ENCODE assay signal across 8 cellular contexts in the genomic region with DNA sequence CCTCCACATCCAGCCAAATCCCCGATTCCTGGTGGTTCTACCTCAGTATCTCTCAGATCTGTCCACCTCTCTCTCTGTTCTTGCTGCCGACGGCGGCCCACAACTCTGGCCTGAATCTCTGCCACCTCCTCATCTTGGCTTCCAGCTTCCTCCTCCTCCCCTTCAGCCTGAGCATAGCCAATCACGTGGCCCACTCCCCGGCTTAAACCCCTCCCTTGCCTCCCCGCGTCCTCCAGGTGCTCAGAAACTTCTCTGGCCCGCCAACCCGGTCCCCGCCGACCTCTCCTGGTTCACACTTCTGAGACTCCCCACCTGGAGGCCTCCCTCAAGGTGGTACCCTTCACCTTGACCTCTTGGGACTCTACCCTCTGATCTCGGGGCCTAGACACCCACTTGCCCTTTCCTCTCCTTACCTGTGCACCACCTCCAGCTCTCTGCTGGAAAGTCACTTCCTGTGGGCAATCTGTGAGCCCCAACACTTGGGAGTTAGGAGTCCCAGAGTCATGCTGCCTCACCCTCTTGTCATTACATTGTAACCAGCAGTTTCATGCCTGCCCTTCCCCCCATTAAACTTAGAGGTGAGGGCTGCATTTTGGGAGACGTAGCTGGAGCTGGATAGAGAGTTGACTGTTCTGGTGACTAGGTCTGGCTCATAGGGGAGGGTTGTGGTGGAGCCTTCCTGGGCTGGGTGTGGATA. TPM values are rescaled to one million over a fixed set of nuclear protein-coding genes. Genes with fewer than 3 reads are reported as not detected.
DNase-seq lines count a peak whose midpoint lies in the region; ATAC-seq, FAIRE-seq and TF ChIP-seq lines count a peak whose summit lies in the region.

No MANE protein-coding gene starts in this region.

- intact Hi-C loops in activated CD8-positive, alpha-beta T cell treated with anti-CD3 and anti-CD28 coated beads for 36 hours (cut with micrococcal nuclease): no loop called here

- no peak overlapping the region for H2BK15ac ChIP-seq in H1 (ENCODE audit: low read length)

- peak overlapping the region; percentile 85 for H3K56ac ChIP-seq in H1 (replicated peaks; ENCODE audit: insufficient read length, low read depth, low read length)

- H3K79me2 ChIP-seq in H1 (ENCODE audit: control insufficient read depth in 1 of 2, insufficient read depth in 2 of 2, low read length in 2 of 2): peaks cover 25 to 49% of the 10 kb centered on the region in 2 experiments

- CTCF ChIA-PET in activated CD8-positive, alpha-beta T cell treated with anti-CD3 and anti-CD28 coated beads for 36 hours (lab: Charles Lee): interaction anchor here (0.8 to 1.0 kb wide), 3 partner anchors 7 to 18 kb away, joined by 3 to 4 read pairs (median 3); partner anchors contain the start of gene PKN3
- CTCF ChIA-PET in H1 (lab: Charles Lee; ENCODE audit: partially characterized antibody): interaction anchor here (0.8 to 2.9 kb wide), 7 partner anchors 16 to 51 kb away, joined by 3 to 16 read pairs (median 5); partner anchors contain the start of gene PKN3

- peaks cover 8% of the 10 kb centered on the region; the same call in 1 of the 2 replicates for H3K79me1 ChIP-seq in H1 (ENCODE audit: low read depth, low read length)

- H4K8ac ChIP-seq in H1 (ENCODE audit: extremely low read depth, insufficient read depth, low read length): peak overlapping the region; percentile 63; the same call in 1 of the 2 replicates

- DNase-seq in EL (peak; percentile 90), HFFc6 (peak; percentile 79), NCI-H526 treated with DMSO at 0.1 percent for 48 hours (lab: John Stamatoyannopoulos, UW) (peak; percentile 61), H1 (ENCODE audit: low read depth in 1 of 2, low spot score in 2 of 2) (peak in 1 of 2 experiments; percentile 78)
- DNase-seq in activated CD8-positive, alpha-beta T cell treated with anti-CD3 and anti-CD28 coated beads for 36 hours: peak; percentile 90
- DNase-seq in stimulated activated CD8-positive, alpha-beta memory T cell treated with anti-CD3 and anti-CD28 coated beads, Interleukin-4, amount 100 ng/mL, for 24 hours (ENCODE audit: low read depth): peak; percentile 68

- peaks cover 44% of the 10 kb centered on the region for H3K4me1 Mint-ChIP-seq in HFFc6 (ENCODE audit: low read depth)
- H3K4me1 Mint-ChIP-seq in activated CD8-positive, alpha-beta T cell treated with anti-CD3 and anti-CD28 coated beads for 36 hours (ENCODE audit: low read depth): peaks cover 48% of the 10 kb centered on the region

- H2AFZ ChIP-seq in H1 (ENCODE audit: low read length): no peak overlapping the region

- peak in 1 of 2 experiments; percentile 11 for TF ChIP-seq POLR2A in H1 (IDR thresholded peaks at IDR 0.05; ENCODE audit: control extremely low read depth in 1 of 2, low read depth in 2 of 2, low read length in 2 of 2)

- H3K27ac ChIP-seq in H1 (ENCODE audit: low read depth, low read length) (peak overlapping the region; percentile 93), mesodermal cell (ENCODE audit: low read depth, low read length, severe bottlenecking) (peak overlapping the region; percentile 76)

- H3K23ac ChIP-seq in H1 (ENCODE audit: insufficient read length): no peak overlapping the region

- H3K27me3 ChIP-seq in H1 (replicated peaks in 1 of 4; ENCODE audit: control insufficient read depth in 3 of 4, extremely low read depth in 1 of 4, insufficient read depth in 3 of 4, low read length in 3 of 4): no peaks in the 10 kb centered on the region

- H3K27me3 Mint-ChIP-seq in HFFc6 (ENCODE audit: insufficient read depth): peaks cover 5% of the 10 kb centered on the region; the same call in 1 of the 2 replicates
- H3K27me3 Mint-ChIP-seq in activated CD8-positive, alpha-beta T cell treated with anti-CD3 and anti-CD28 coated beads for 36 hours: no peaks in the 10 kb centered on the region

- H3K23me2 ChIP-seq in H1 (ENCODE audit: low read depth, low read length): peaks cover 19% of the 10 kb centered on the region

- no peak overlapping the region for H2BK20ac ChIP-seq in H1 (ENCODE audit: low read length)

- no peaks in the 10 kb centered on the region for H3K9me3 Mint-ChIP-seq in HFFc6
- H3K9me3 Mint-ChIP-seq in activated CD8-positive, alpha-beta T cell treated with anti-CD3 and anti-CD28 coated beads for 36 hours: no peaks in the 10 kb centered on the region

- peak overlapping the region; percentile 98 for H3K27ac Mint-ChIP-seq in HFFc6
- H3K27ac Mint-ChIP-seq in activated CD8-positive, alpha-beta T cell treated with anti-CD3 and anti-CD28 coated beads for 36 hours: peak overlapping the region; percentile 98

- peak overlapping the region; percentile 30 for H2BK120ac ChIP-seq in H1 (replicated peaks; ENCODE audit: low read depth, low read length)

- H3K18ac ChIP-seq in H1 (ENCODE audit: extremely low read depth, low read length): peak overlapping the region; percentile 98

- TF ChIP-seq CTCF in HFFc6 (IDR thresholded peaks at IDR 0.05): no peak
- no peak for TF ChIP-seq CTCF in activated CD8-positive, alpha-beta T cell treated with anti-CD3 and anti-CD28 coated beads for 36 hours (IDR thresholded peaks at IDR 0.05)
- TF ChIP-seq CTCF in H1 (IDR thresholded peaks at IDR 0.05; ENCODE audit: control extremely low read depth in 1 of 3, insufficient read depth in 1 of 3, low read depth in 1 of 3, low read length in 3 of 3): no peak

- no peak for TF ChIP-seq EP300 in H1 (IDR thresholded peaks at IDR 0.05; ENCODE audit: borderline replicate concordance in 1 of 2, low read depth in 2 of 2, low read length in 2 of 2)

- TF ChIP-seq RAD21 in H1 (IDR thresholded peaks at IDR 0.05 in 1 of 2, conservative IDR thresholded peaks at IDR 0.05 in 1 of 2; ENCODE audit: low read depth in 2 of 2, low read length in 2 of 2): no peak

- H3K4ac ChIP-seq in H1 (replicated peaks; ENCODE audit: insufficient read length, low read depth, low read length): peak overlapping the region; percentile 20

- H2BK12ac ChIP-seq in H1 (ENCODE audit: low read depth, low read length): no peak overlapping the region; the same call in none of the 2 replicates

- H3K4me1 ChIP-seq in H1 (replicated peaks in 1 of 4; ENCODE audit: control insufficient read depth in 3 of 4, insufficient read depth in 4 of 4, low read length in 3 of 4): peaks cover 3 to 15% (median 8%) of the 10 kb centered on the region in 4 experiments; a peak in 6 of 7 replicates
- peaks cover 21% of the 10 kb centered on the region for H3K4me1 ChIP-seq in mesodermal cell (ENCODE audit: control insufficient read depth, insufficient read depth, low read length, poor library complexity, severe bottlenecking)

- H3K4me2 ChIP-seq in H1 (ENCODE audit: insufficient read depth in 1 of 2, low read depth in 2 of 2, low read length in 2 of 2): peak overlapping the region; percentile 95 to 100

- peak; percentile 52 for ATAC-seq in activated CD8-positive, alpha-beta T cell treated with anti-CD3 and anti-CD28 coated beads for 36 hours
- no peak for ATAC-seq in GM18858 (IDR thresholded peaks at IDR 0.05; ENCODE audit: unreplicated experiment)

- H3K9ac ChIP-seq in H1 (replicated peaks in 1 of 4; ENCODE audit: extremely low read depth in 1 of 4, low read depth in 3 of 4, low read length in 3 of 4): peak overlapping the region; percentile 89 to 96 (median 92)

- peak overlapping the region; percentile 100 for H3K4me3 Mint-ChIP-seq in HFFc6
- H3K4me3 Mint-ChIP-seq in activated CD8-positive, alpha-beta T cell treated with anti-CD3 and anti-CD28 coated beads for 36 hours: peak overlapping the region; percentile 98

- no peaks in the 10 kb centered on the region; a peak in 1 of 4 replicates for H3K9me3 ChIP-seq in H1 (ENCODE audit: insufficient read depth in 2 of 2, low read depth in 1 of 2, low read length in 1 of 2)
- H3K9me3 ChIP-seq in mesodermal cell (ENCODE audit: control insufficient read depth, low read length): no peaks in the 10 kb centered on the region

- WGBS in H1 (ENCODE audit: extremely low coverage in 1 of 2, insufficient coverage in 1 of 2, insufficient read length in 1 of 2, insufficient replicate concordance in 2 of 2, low coverage in 1 of 2, low lambda C conversion rate in 2 of 2, missing lambda C conversion rate in 1 of 2), 2 experiments: 1% methylated on average over 13 of the region's 14 CpGs; no CpG with 5 or more reads in 1 of the 2 experiments
- WGBS in mesodermal cell (ENCODE audit: insufficient coverage in 2 of 2), 2 experiments: 2% methylated on average over 14 of the region's 14 CpGs

- peaks cover 17 to 21% of the 10 kb centered on the region in 2 experiments for H4K20me1 ChIP-seq in H1 (replicated peaks in 1 of 2; ENCODE audit: control insufficient read depth in 1 of 2, insufficient read depth in 2 of 2, low read length in 2 of 2)

- H3K14ac ChIP-seq in H1 (ENCODE audit: insufficient read length): no peak overlapping the region

- peak overlapping the region; percentile 47 for H2AK5ac ChIP-seq in H1 (ENCODE audit: low read depth, low read length)

- no peak for FAIRE-seq in H1 (lab: Jason Lieb, UNC)

- H3K4me3 ChIP-seq in H1 (ENCODE audit: extremely low read depth in 1 of 4, insufficient read depth in 2 of 4, low read depth in 3 of 4, low read length in 4 of 4) (peak overlapping the region; percentile 91 to 99 (median 97)), mesodermal cell (ENCODE audit: extremely low read depth, insufficient read depth, low read length, poor library complexity, severe bottlenecking) (peak overlapping the region; percentile 65)

- H4K91ac ChIP-seq in H1 (replicated peaks; ENCODE audit: insufficient read length, low read length): peak overlapping the region; percentile 85

- POLR2A ChIA-PET in activated CD8-positive, alpha-beta T cell treated with anti-CD3 and anti-CD28 coated beads for 36 hours (lab: Charles Lee): interaction anchor here (0.6 to 2.5 kb wide), 15 partner anchors 9 to 380 kb away, joined by 3 to 14 read pairs (median 5); partner anchors contain the start of genes DYNC2I2, ENDOG, PKN3 and SPTAN1
- POLR2A ChIA-PET in H1 (lab: Charles Lee; ENCODE audit: partially characterized antibody): interaction anchor here (0.5 to 46.1 kb wide), 29 partner anchors 7 to 339 kb away, joined by 3 to 1197 read pairs (median 3); partner anchors contain the start of genes DYNC2I2, ENDOG, PHYHD1 and PKN3

- peaks cover 0 to 20% (median 0%) of the 10 kb centered on the region in 4 experiments; a peak in 1 of 8 replicates for H3K36me3 ChIP-seq in H1 (ENCODE audit: control insufficient read depth in 2 of 4, insufficient read depth in 4 of 4, low read length in 3 of 4)
- no peaks in the 10 kb centered on the region for H3K36me3 ChIP-seq in mesodermal cell (ENCODE audit: control insufficient read depth, insufficient read depth, low read length)

- H2BK5ac ChIP-seq in H1 (ENCODE audit: low read depth, low read length): peak overlapping the region; percentile 95

- peaks cover 4% of the 10 kb centered on the region; the same call in 1 of the 2 replicates for H3K36me3 Mint-ChIP-seq in HFFc6 (ENCODE audit: low read depth)
- H3K36me3 Mint-ChIP-seq in activated CD8-positive, alpha-beta T cell treated with anti-CD3 and anti-CD28 coated beads for 36 hours (ENCODE audit: low read depth): peaks cover 20% of the 10 kb centered on the region

- H4K5ac ChIP-seq in H1 (ENCODE audit: insufficient read length, low read depth, low read length): peak overlapping the region; percentile 91

RNA-seq across cellular contexts. Expression of gene SET, which starts 4.5 kb away (rescaled TPM):
- 100 to 1,000 TPM; 297 to 358 (median 343) TPM for total RNA-seq in HFFc6 (2021; fragmentation: NEBNext Ultra II Directional; extraction: Animal tissue kit (Norgen Biotek cat#: 25700))
- 100 to 1,000 TPM; 749 to 755 TPM for total RNA-seq in activated CD8-positive, alpha-beta T cell treated with anti-CD3 and anti-CD28 coated beads for 36 hours
- 1,327 and 1,345 TPM in 2 replicates for total RNA-seq in H1 (2021; fragmentation: NEBNext Ultra II Directional; extraction: Animal tissue kit (Norgen Biotek cat#: 25700))
- 466 and 513 TPM in 2 replicates for polyA plus RNA-seq in H1 (2011; rRNA removed)
- 383 TPM for polyA plus RNA-seq in H1 (2011; cell fraction: cytosol; rRNA removed)
- 93.4 TPM for polyA plus RNA-seq in H1 (2011; cell fraction: nucleus; rRNA removed)
- 759 to 1,315 TPM (median 835 TPM) in 4 replicates for polyA plus RNA-seq in H1 (2012, experiment 1 of 2)
- polyA plus RNA-seq in H1 (2012, experiment 2 of 2): 163 TPM
- 862 TPM for polyA plus RNA-seq in H1 (2013, experiment 1 of 2)
- 900 TPM for polyA plus RNA-seq in H1 (2013, experiment 2 of 2)
- 245 and 251 TPM in 2 replicates for polyA minus RNA-seq in H1 (2011; rRNA and poly(A)+ RNA removed)
- polyA minus RNA-seq in H1 (2011; cell fraction: cytosol; rRNA and poly(A)+ RNA removed): 1,111 TPM
- polyA minus RNA-seq in H1 (2011; cell fraction: nucleus; rRNA and poly(A)+ RNA removed): 200 TPM
- polyA plus RNA-seq in mesodermal cell (2013, experiment 1 of 2): 543 TPM
- 637 TPM for polyA plus RNA-seq in mesodermal cell (2013, experiment 2 of 2)

RNA-seq across cellular contexts. Expression of gene PKN3, which starts 17.8 kb away (rescaled TPM):
- 1 to 10 TPM; 1.9 to 5.6 (median 3.5) TPM for total RNA-seq in HFFc6 (2021; fragmentation: NEBNext Ultra II Directional; extraction: Animal tissue kit (Norgen Biotek cat#: 25700))
- total RNA-seq in activated CD8-positive, alpha-beta T cell treated with anti-CD3 and anti-CD28 coated beads for 36 hours: 10 to 100 TPM in 1 of 2 experiments, 1 to 10 TPM in 1; 9.3 to 10.7 TPM
- total RNA-seq in H1 (2021; fragmentation: NEBNext Ultra II Directional; extraction: Animal tissue kit (Norgen Biotek cat#: 25700)): 15.2 and 16.3 TPM in 2 replicates
- 15.7 and 24.4 TPM in 2 replicates for polyA plus RNA-seq in H1 (2011; rRNA removed)
- 20.7 TPM for polyA plus RNA-seq in H1 (2011; cell fraction: cytosol; rRNA removed)
- 49.0 TPM for polyA plus RNA-seq in H1 (2011; cell fraction: nucleus; rRNA removed)
- 12.4 to 21.9 TPM (median 18.9 TPM) in 4 replicates for polyA plus RNA-seq in H1 (2012, experiment 1 of 2)
- 16.2 TPM for polyA plus RNA-seq in H1 (2012, experiment 2 of 2)
- polyA plus RNA-seq in H1 (2013, experiment 1 of 2): 11.3 TPM
- polyA plus RNA-seq in H1 (2013, experiment 2 of 2): 11.3 TPM
- polyA minus RNA-seq in H1 (2011; rRNA and poly(A)+ RNA removed): 7.2 and 10.8 TPM in 2 replicates
- 15.9 TPM for polyA minus RNA-seq in H1 (2011; cell fraction: cytosol; rRNA and poly(A)+ RNA removed)
- 11.0 TPM for polyA minus RNA-seq in H1 (2011; cell fraction: nucleus; rRNA and poly(A)+ RNA removed)
- polyA plus RNA-seq in mesodermal cell (2013, experiment 1 of 2): 17.2 TPM
- 14.0 TPM for polyA plus RNA-seq in mesodermal cell (2013, experiment 2 of 2)

RNA-seq across cellular contexts. Expression of gene DYNC2I2, which starts 27.8 kb away (rescaled TPM):
- 10 to 100 TPM; 34.5 to 51.7 (median 49.9) TPM for total RNA-seq in HFFc6 (2021; fragmentation: NEBNext Ultra II Directional; extraction: Animal tissue kit (Norgen Biotek cat#: 25700))
- 10 to 100 TPM; 24.3 to 25.6 TPM for total RNA-seq in activated CD8-positive, alpha-beta T cell treated with anti-CD3 and anti-CD28 coated beads for 36 hours
- total RNA-seq in H1 (2021; fragmentation: NEBNext Ultra II Directional; extraction: Animal tissue kit (Norgen Biotek cat#: 25700)): 58.0 and 60.4 TPM in 2 replicates
- 78.5 and 113 TPM in 2 replicates for polyA plus RNA-seq in H1 (2011; rRNA removed)
- 112 TPM for polyA plus RNA-seq in H1 (2011; cell fraction: cytosol; rRNA removed)
- polyA plus RNA-seq in H1 (2011; cell fraction: nucleus; rRNA removed): 203 TPM
- 31.8 to 74.2 TPM (median 69.7 TPM) in 4 replicates for polyA plus RNA-seq in H1 (2012, experiment 1 of 2)
- 67.0 TPM for polyA plus RNA-seq in H1 (2012, experiment 2 of 2)
- polyA plus RNA-seq in H1 (2013, experiment 1 of 2): 27.5 TPM
- 25.5 TPM for polyA plus RNA-seq in H1 (2013, experiment 2 of 2)
- 27.1 and 35.1 TPM in 2 replicates for polyA minus RNA-seq in H1 (2011; rRNA and poly(A)+ RNA removed)
- polyA minus RNA-seq in H1 (2011; cell fraction: cytosol; rRNA and poly(A)+ RNA removed): 49.7 TPM
- polyA minus RNA-seq in H1 (2011; cell fraction: nucleus; rRNA and poly(A)+ RNA removed): 59.3 TPM
- polyA plus RNA-seq in mesodermal cell (2013, experiment 1 of 2): 48.4 TPM
- polyA plus RNA-seq in mesodermal cell (2013, experiment 2 of 2): 42.4 TPM

RNA-seq across cellular contexts. Expression of gene ZDHHC12, which starts 39.5 kb away (rescaled TPM):
- 10 to 100 TPM; 48.1 to 54.6 (median 53.1) TPM for total RNA-seq in HFFc6 (2021; fragmentation: NEBNext Ultra II Directional; extraction: Animal tissue kit (Norgen Biotek cat#: 25700))
- 10 to 100 TPM; 44.9 to 48.7 TPM for total RNA-seq in activated CD8-positive, alpha-beta T cell treated with anti-CD3 and anti-CD28 coated beads for 36 hours
- 32.8 and 35.0 TPM in 2 replicates for total RNA-seq in H1 (2021; fragmentation: NEBNext Ultra II Directional; extraction: Animal tissue kit (Norgen Biotek cat#: 25700))
- 93.8 and 121 TPM in 2 replicates for polyA plus RNA-seq in H1 (2011; rRNA removed)
- 78.5 TPM for polyA plus RNA-seq in H1 (2011; cell fraction: cytosol; rRNA removed)
- 139 TPM for polyA plus RNA-seq in H1 (2011; cell fraction: nucleus; rRNA removed)
- polyA plus RNA-seq in H1 (2012, experiment 1 of 2): 23.3 to 48.0 TPM (median 44.7 TPM) in 4 replicates
- 53.7 TPM for polyA plus RNA-seq in H1 (2012, experiment 2 of 2)
- polyA plus RNA-seq in H1 (2013, experiment 1 of 2): 41.4 TPM
- polyA plus RNA-seq in H1 (2013, experiment 2 of 2): 43.5 TPM
- 21.8 and 26.4 TPM in 2 replicates for polyA minus RNA-seq in H1 (2011; rRNA and poly(A)+ RNA removed)
- 45.5 TPM for polyA minus RNA-seq in H1 (2011; cell fraction: cytosol; rRNA and poly(A)+ RNA removed)
- 34.7 TPM for polyA minus RNA-seq in H1 (2011; cell fraction: nucleus; rRNA and poly(A)+ RNA removed)
- polyA plus RNA-seq in mesodermal cell (2013, experiment 1 of 2): 24.9 TPM
- 20.3 TPM for polyA plus RNA-seq in mesodermal cell (2013, experiment 2 of 2)
